In the genomic region with DNA sequence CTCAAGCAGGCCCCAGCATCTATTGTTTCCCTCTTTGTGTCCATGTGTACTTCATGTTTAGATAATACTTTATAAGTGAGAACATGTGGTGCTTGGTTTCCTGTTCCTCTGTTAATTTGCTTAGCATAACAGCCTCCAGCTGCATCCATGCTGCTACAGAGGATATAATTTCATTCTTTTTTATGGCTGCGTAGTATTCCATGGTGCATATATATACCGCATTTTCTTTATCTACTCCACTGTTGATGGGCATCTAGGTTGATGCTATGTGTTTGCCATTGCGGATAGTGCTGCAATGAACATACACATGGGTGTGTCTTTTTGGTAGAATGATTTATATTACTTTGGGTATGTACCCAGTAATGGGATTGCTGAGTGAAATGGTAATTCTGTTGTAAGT, we compare ENCODE assay signal across 39 cellular contexts. TPM values are rescaled to one million over a fixed set of nuclear protein-coding genes. Genes with fewer than 3 reads are reported as not detected.
"Had no signal": no experiment of that assay in that cellular context is flagged by ENCODE, and none has a peak within 500 bp of the region (broad histone marks: within the 10 kb centered on the region; RNA-seq: fewer than 3 reads in every experiment).

No MANE protein-coding gene starts in this region.

- H3K9me3 Mint-ChIP-seq: activated CD4-positive, alpha-beta T cell treated with anti-CD3 and anti-CD28 coated beads, Interleukin-2, amount 10 ng/mL, durations not matched to agents 24 days and 14 days; activated naive CD4-positive, alpha-beta T cell treated with anti-CD3 and anti-CD28 coated beads, Interleukin-2, amount 50 U/mL, for 24 hours; activated naive CD8-positive, alpha-beta T cell treated with anti-CD3 and anti-CD28 coated beads for 36 hours; activated T-helper 1 cell treated with anti-CD3 and anti-CD28 coated beads, Interleukin-12 subunit alpha, Interleukin-12 subunit beta, Interleukin-2, Interleukin-4 antibody, amounts not matched to agents 30 ng/mL and 10 ng/mL and 1 ng/mL, durations not matched to agents 14 hours and 24 hours and 36 hours; activated T-helper 2 cell treated with anti-CD3 and anti-CD28 coated beads, Interferon-gamma antibody, Interleukin-2, Interleukin-4, amounts not matched to agents 10 μg/mL and 5 μg/mL and 100 μg/mL, durations not matched to agents 14 hours and 24 hours and 36 hours; effector memory CD8-positive, alpha-beta T cell; T-helper 2 cell treated with Interferon-gamma antibody and Interleukin-4, amounts not matched to agents 5 μg/mL and 100 μg/mL, for 36 hours had no signal

- H3K4me3 ChIP-seq: adrenal gland, body of pancreas, esophagus muscularis mucosa, gastroesophageal sphincter, heart right ventricle had no signal

- H3K4me3 Mint-ChIP-seq: activated CD4-positive, alpha-beta memory T cell treated with anti-CD3 and anti-CD28 coated beads for 36 hours; activated CD4-positive, alpha-beta T cell treated with anti-CD3 and anti-CD28 coated beads for 36 hours; activated CD4-positive, alpha-beta T cell treated with anti-CD3 and anti-CD28 coated beads, Interleukin-2, amount 10 ng/mL, durations not matched to agents 24 days and 14 days; activated CD8-positive, alpha-beta memory T cell treated with anti-CD3 and anti-CD28 coated beads, Interleukin-2, amount 10 ng/mL, durations not matched to agents 7 days and 5 days; activated CD8-positive, alpha-beta T cell treated with anti-CD3 and anti-CD28 coated beads, Interleukin-2, amount 10 ng/mL, durations not matched to agents 7 days and 5 days; activated naive CD4-positive, alpha-beta T cell treated with anti-CD3 and anti-CD28 coated beads for 36 hours; activated naive CD4-positive, alpha-beta T cell treated with anti-CD3 and anti-CD28 coated beads, Interleukin-2, amount 50 U/mL, for 24 hours; activated naive CD8-positive, alpha-beta T cell treated with anti-CD3 and anti-CD28 coated beads for 36 hours; activated naive CD8-positive, alpha-beta T cell treated with anti-CD3 and anti-CD28 coated beads, Interleukin-2, amount 50 U/mL, for 24 hours; activated T-helper 1 cell treated with anti-CD3 and anti-CD28 coated beads, Interleukin-12 subunit alpha, Interleukin-12 subunit beta, Interleukin-2, Interleukin-4 antibody, amounts not matched to agents 30 ng/mL and 10 ng/mL and 1 ng/mL, durations not matched to agents 14 hours and 24 hours and 36 hours; effector memory CD8-positive, alpha-beta T cell; T-helper 2 cell treated with Interferon-gamma antibody and Interleukin-4, amounts not matched to agents 5 μg/mL and 100 μg/mL, for 36 hours had no signal

- H3K4me1 Mint-ChIP-seq: activated CD4-positive, alpha-beta T cell treated with anti-CD3 and anti-CD28 coated beads for 36 hours; activated CD4-positive, alpha-beta T cell treated with anti-CD3 and anti-CD28 coated beads, Interleukin-2, amount 10 ng/mL, durations not matched to agents 24 days and 14 days; activated CD8-positive, alpha-beta memory T cell treated with anti-CD3 and anti-CD28 coated beads, Interleukin-2, amount 10 ng/mL, durations not matched to agents 7 days and 5 days; activated naive CD4-positive, alpha-beta T cell treated with anti-CD3 and anti-CD28 coated beads, Interleukin-2, amount 50 U/mL, for 24 hours; activated naive CD8-positive, alpha-beta T cell treated with anti-CD3 and anti-CD28 coated beads, Interleukin-2, amount 50 U/mL, for 24 hours had no signal

- H3K36me3 ChIP-seq: adrenal gland, esophagus muscularis mucosa, gastroesophageal sphincter, heart right ventricle, WERI-Rb-1 had no signal

- H3K27ac ChIP-seq: adrenal gland, body of pancreas, esophagus muscularis mucosa, gastroesophageal sphincter, heart right ventricle, WERI-Rb-1 had no signal

- H3K4me1 ChIP-seq: adrenal gland, body of pancreas, esophagus muscularis mucosa, gastroesophageal sphincter, heart right ventricle had no signal

- DNase-seq: activated CD4-positive, alpha-beta memory T cell treated with anti-CD3 and anti-CD28 coated beads for 36 hours; activated CD4-positive, alpha-beta T cell treated with anti-CD3 and anti-CD28 coated beads for 36 hours; activated CD4-positive, alpha-beta T cell treated with anti-CD3 and anti-CD28 coated beads, Interleukin-2, amount 10 ng/mL, durations not matched to agents 24 days and 14 days; activated CD4-positive, CD25-positive, alpha-beta regulatory T cell; activated CD4-positive, CD25-positive, alpha-beta regulatory T cell treated with anti-CD3 and anti-CD28 coated beads, Interleukin-2, amount 50 U/mL, for 72 hours; activated CD8-positive, alpha-beta memory T cell treated with anti-CD3 and anti-CD28 coated beads, Interleukin-2, amount 10 ng/mL, durations not matched to agents 7 days and 5 days; activated CD8-positive, alpha-beta memory T cell treated with anti-CD3 and anti-CD28 coated beads, Interleukin-2, amount 50 U/mL, for 4 hours; activated CD8-positive, alpha-beta T cell treated with anti-CD3 and anti-CD28 coated beads, Interleukin-2, amount 10 ng/mL, durations not matched to agents 7 days and 5 days; activated effector memory CD4-positive, alpha-beta T cell treated with anti-CD3 and anti-CD28 coated beads, Interleukin-2, amount 50 U/mL, for 16 hours; activated naive CD4-positive, alpha-beta T cell treated with anti-CD3 and anti-CD28 coated beads for 36 hours; activated naive CD8-positive, alpha-beta T cell treated with anti-CD3 and anti-CD28 coated beads for 36 hours; activated naive CD8-positive, alpha-beta T cell treated with anti-CD3 and anti-CD28 coated beads, Interleukin-2, amount 50 U/mL, for 24 hours; activated T-cell treated with anti-CD3 and anti-CD28 coated beads, Interleukin-2, amount 50 U/mL, for 1 hour; activated T-cell treated with anti-CD3 and anti-CD28 coated beads, Interleukin-2, amount 50 U/mL, for 48 hours; adrenal gland; amygdala; aorta; body of pancreas; caudate nucleus; cortex of kidney; dermis blood vessel endothelial cell; effector CD4-positive, alpha-beta T cell; effector memory CD8-positive, alpha-beta T cell; erythroblast; foreskin melanocyte; heart right ventricle; hippocampal formation; T1000; WERI-Rb-1 had no signal

- H3K9me3 ChIP-seq: adrenal gland, body of pancreas, gastroesophageal sphincter had no signal

- H3K36me3 Mint-ChIP-seq: activated CD4-positive, alpha-beta memory T cell treated with anti-CD3 and anti-CD28 coated beads for 36 hours; activated CD8-positive, alpha-beta memory T cell treated with anti-CD3 and anti-CD28 coated beads, Interleukin-2, amount 10 ng/mL, durations not matched to agents 7 days and 5 days; activated naive CD4-positive, alpha-beta T cell treated with anti-CD3 and anti-CD28 coated beads, Interleukin-2, amount 50 U/mL, for 24 hours; activated naive CD8-positive, alpha-beta T cell treated with anti-CD3 and anti-CD28 coated beads for 36 hours had no signal

- ATAC-seq: activated CD4-positive, alpha-beta T cell treated with anti-CD3 and anti-CD28 coated beads for 36 hours; activated CD8-positive, alpha-beta memory T cell treated with anti-CD3 and anti-CD28 coated beads, Interleukin-2, amount 10 ng/mL, durations not matched to agents 7 days and 5 days; activated CD8-positive, alpha-beta T cell treated with anti-CD3 and anti-CD28 coated beads, Interleukin-2, amount 10 ng/mL, durations not matched to agents 7 days and 5 days; activated naive CD8-positive, alpha-beta T cell treated with anti-CD3 and anti-CD28 coated beads, Interleukin-2, amount 50 U/mL, for 24 hours; body of pancreas; effector memory CD8-positive, alpha-beta T cell; gastroesophageal sphincter; heart right ventricle had no signal

- H3K27ac Mint-ChIP-seq: activated CD4-positive, alpha-beta memory T cell treated with anti-CD3 and anti-CD28 coated beads for 36 hours; activated CD4-positive, alpha-beta T cell treated with anti-CD3 and anti-CD28 coated beads for 36 hours; activated CD4-positive, alpha-beta T cell treated with anti-CD3 and anti-CD28 coated beads, Interleukin-2, amount 10 ng/mL, durations not matched to agents 24 days and 14 days; activated CD8-positive, alpha-beta memory T cell treated with anti-CD3 and anti-CD28 coated beads, Interleukin-2, amount 10 ng/mL, durations not matched to agents 7 days and 5 days; activated CD8-positive, alpha-beta T cell treated with anti-CD3 and anti-CD28 coated beads, Interleukin-2, amount 10 ng/mL, durations not matched to agents 7 days and 5 days; activated naive CD4-positive, alpha-beta T cell treated with anti-CD3 and anti-CD28 coated beads for 36 hours; activated naive CD4-positive, alpha-beta T cell treated with anti-CD3 and anti-CD28 coated beads, Interleukin-2, amount 50 U/mL, for 24 hours; activated naive CD8-positive, alpha-beta T cell treated with anti-CD3 and anti-CD28 coated beads for 36 hours; activated naive CD8-positive, alpha-beta T cell treated with anti-CD3 and anti-CD28 coated beads, Interleukin-2, amount 50 U/mL, for 24 hours; activated T-helper 1 cell treated with anti-CD3 and anti-CD28 coated beads, Interleukin-12 subunit alpha, Interleukin-12 subunit beta, Interleukin-2, Interleukin-4 antibody, amounts not matched to agents 30 ng/mL and 10 ng/mL and 1 ng/mL, durations not matched to agents 14 hours and 24 hours and 36 hours; activated T-helper 2 cell treated with anti-CD3 and anti-CD28 coated beads, Interferon-gamma antibody, Interleukin-2, Interleukin-4, amounts not matched to agents 10 μg/mL and 5 μg/mL and 100 μg/mL, durations not matched to agents 14 hours and 24 hours and 36 hours; effector memory CD8-positive, alpha-beta T cell; T-helper 2 cell treated with Interferon-gamma antibody and Interleukin-4, amounts not matched to agents 5 μg/mL and 100 μg/mL, for 36 hours had no signal

RNA-seq across cellular contexts. Expression of gene SCNN1B, which starts 31.4 kb away (rescaled TPM):
- total RNA-seq: activated CD4-positive, alpha-beta memory T cell treated with anti-CD3 and anti-CD28 coated beads for 36 hours; activated CD4-positive, alpha-beta T cell treated with anti-CD3 and anti-CD28 coated beads for 36 hours; activated CD4-positive, alpha-beta T cell treated with anti-CD3 and anti-CD28 coated beads, Interleukin-2, amount 10 ng/mL, durations not matched to agents 24 days and 14 days; activated CD8-positive, alpha-beta memory T cell treated with anti-CD3 and anti-CD28 coated beads for 36 hours; activated CD8-positive, alpha-beta memory T cell treated with anti-CD3 and anti-CD28 coated beads, Interleukin-2, amount 10 ng/mL, durations not matched to agents 7 days and 5 days; activated CD8-positive, alpha-beta T cell treated with anti-CD3 and anti-CD28 coated beads, Interleukin-2, amount 10 ng/mL, durations not matched to agents 7 days and 5 days; activated naive CD4-positive, alpha-beta T cell treated with anti-CD3 and anti-CD28 coated beads for 36 hours; activated naive CD8-positive, alpha-beta T cell treated with anti-CD3 and anti-CD28 coated beads for 36 hours; activated T-helper 1 cell treated with anti-CD3 and anti-CD28 coated beads, Interleukin-12 subunit alpha, Interleukin-12 subunit beta, Interleukin-2, Interleukin-4 antibody, amounts not matched to agents 30 ng/mL and 10 ng/mL and 1 ng/mL, durations not matched to agents 14 hours and 24 hours and 36 hours; activated T-helper 2 cell treated with anti-CD3 and anti-CD28 coated beads, Interferon-gamma antibody, Interleukin-2, Interleukin-4, amounts not matched to agents 10 μg/mL and 5 μg/mL and 100 μg/mL, durations not matched to agents 14 hours and 24 hours and 36 hours; chondrocyte; fibroblast of lung; fibroblast of villous mesenchyme had no signal
